In the genomic region with DNA sequence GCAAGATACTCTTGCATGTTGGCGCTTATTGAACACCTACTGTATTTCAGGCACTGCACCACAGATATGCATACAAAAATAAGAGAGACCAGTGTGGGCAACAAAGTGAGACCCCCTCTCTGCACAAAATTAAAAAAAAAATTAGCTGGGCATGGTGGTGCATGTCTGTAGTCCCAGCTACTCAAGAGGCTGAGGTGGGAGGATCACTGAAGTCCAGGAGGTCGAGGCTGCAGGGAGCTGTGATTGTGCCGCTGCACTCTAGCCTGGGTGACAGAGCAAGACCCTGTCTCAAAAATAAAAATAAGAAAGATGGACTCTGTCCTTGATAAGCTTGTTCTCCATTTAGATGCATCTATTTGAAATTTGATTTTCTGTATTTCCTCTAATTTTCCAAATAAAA, we compare ENCODE assay signal across 14 cellular contexts. TPM values are rescaled to one million over a fixed set of nuclear protein-coding genes. Genes with fewer than 3 reads are reported as not detected.
DNase-seq lines count a peak whose midpoint lies in the region; ATAC-seq and TF ChIP-seq lines count a peak whose summit lies in the region.
"Had no signal": no experiment of that assay in that cellular context is flagged by ENCODE, and none has a peak within 500 bp of the region (broad histone marks: within the 10 kb centered on the region; RNA-seq: fewer than 3 reads in every experiment).

No MANE protein-coding gene starts in this region.

- TF ChIP-seq CTCF in activated CD8-positive, alpha-beta T cell treated with anti-CD3 and anti-CD28 coated beads for 36 hours (IDR thresholded peaks at IDR 0.05), result no peak
- TF ChIP-seq CTCF in lower lobe of right lung (IDR thresholded peaks at IDR 0.05), result no peak
- no peak for TF ChIP-seq CTCF in uterus (IDR thresholded peaks at IDR 0.05)

- H3K36me3 ChIP-seq in lower lobe of right lung (peaks cover 2% of the 10 kb centered on the region), uterus (no peaks in the 10 kb centered on the region)

- POLR2A ChIA-PET in activated CD8-positive, alpha-beta T cell treated with anti-CD3 and anti-CD28 coated beads for 36 hours (lab: Charles Lee), result interaction anchor here (0.6 to 1.9 kb wide), 5 partner anchors 16 to 70 kb away, joined by 3 to 10 read pairs (median 3); a partner anchor contains a TSS

- H3K27ac ChIP-seq in lower lobe of right lung (no peak overlapping the region), uterus (peak overlapping the region; percentile 70 to 82)

- H3K27ac Mint-ChIP-seq in activated naive CD4-positive, alpha-beta T cell treated with anti-CD3 and anti-CD28 coated beads, Interleukin-2, amount 10 ng/mL, durations not matched to agents 7 days and 5 days, result peak overlapping the region; percentile 91
- peak overlapping the region; percentile 91 for H3K27ac Mint-ChIP-seq in activated CD8-positive, alpha-beta T cell treated with anti-CD3 and anti-CD28 coated beads for 36 hours

- ATAC-seq in activated CD8-positive, alpha-beta T cell treated with anti-CD3 and anti-CD28 coated beads for 36 hours, result no peak
- ATAC-seq in lower lobe of right lung (no peak), GM19351 (IDR thresholded peaks at IDR 0.05; ENCODE audit: unreplicated experiment) (no peak), HG03280 (IDR thresholded peaks at IDR 0.05; ENCODE audit: unreplicated experiment) (no peak), GM18505 (IDR thresholded peaks at IDR 0.05; ENCODE audit: unreplicated experiment) (no peak)
- ATAC-seq: K562 had no signal

- peaks cover 35% of the 10 kb centered on the region for H3K4me1 ChIP-seq in lower lobe of right lung
- H3K4me1 ChIP-seq in uterus, result peaks cover 0 to 10% of the 10 kb centered on the region in 2 donors

- H3K27me3 Mint-ChIP-seq in activated naive CD4-positive, alpha-beta T cell treated with anti-CD3 and anti-CD28 coated beads, Interleukin-2, amount 10 ng/mL, durations not matched to agents 7 days and 5 days, result no peaks in the 10 kb centered on the region
- H3K27me3 Mint-ChIP-seq in activated CD8-positive, alpha-beta T cell treated with anti-CD3 and anti-CD28 coated beads for 36 hours, result no peaks in the 10 kb centered on the region

- H3K4me3 Mint-ChIP-seq in activated naive CD4-positive, alpha-beta T cell treated with anti-CD3 and anti-CD28 coated beads, Interleukin-2, amount 10 ng/mL, durations not matched to agents 7 days and 5 days, result peak overlapping the region; percentile 72
- peak overlapping the region; percentile 71 for H3K4me3 Mint-ChIP-seq in activated CD8-positive, alpha-beta T cell treated with anti-CD3 and anti-CD28 coated beads for 36 hours

- H3K9me3 Mint-ChIP-seq in activated naive CD4-positive, alpha-beta T cell treated with anti-CD3 and anti-CD28 coated beads, Interleukin-2, amount 10 ng/mL, durations not matched to agents 7 days and 5 days, result no peaks in the 10 kb centered on the region
- H3K9me3 Mint-ChIP-seq in activated CD8-positive, alpha-beta T cell treated with anti-CD3 and anti-CD28 coated beads for 36 hours, result no peaks in the 10 kb centered on the region

- H3K27me3 ChIP-seq in lower lobe of right lung (ENCODE audit: low read depth) (no peaks in the 10 kb centered on the region), uterus (no peaks in the 10 kb centered on the region)

- H3K4me1 Mint-ChIP-seq in activated naive CD4-positive, alpha-beta T cell treated with anti-CD3 and anti-CD28 coated beads, Interleukin-2, amount 10 ng/mL, durations not matched to agents 7 days and 5 days, result peaks cover 30% of the 10 kb centered on the region
- H3K4me1 Mint-ChIP-seq in activated CD8-positive, alpha-beta T cell treated with anti-CD3 and anti-CD28 coated beads for 36 hours (ENCODE audit: low read depth), result peaks cover 37% of the 10 kb centered on the region

- CTCF ChIA-PET in activated naive CD4-positive, alpha-beta T cell treated with anti-CD3 and anti-CD28 coated beads, Interleukin-2, amount 10 ng/mL, durations not matched to agents 7 days and 5 days (lab: Charles Lee), result interaction anchor here (0.9 to 2.3 kb wide), 2 partner anchors 45 to 84 kb away, joined by 3 to 15 read pairs; no protein-coding TSS in a partner anchor
- CTCF ChIA-PET in activated CD8-positive, alpha-beta T cell treated with anti-CD3 and anti-CD28 coated beads for 36 hours (lab: Charles Lee), result interaction anchor here (0.9 to 5.3 kb wide), 6 partner anchors 8 to 86 kb away, joined by 3 to 42 read pairs (median 4); a partner anchor contains a TSS

- intact Hi-C loops in activated CD8-positive, alpha-beta T cell treated with anti-CD3 and anti-CD28 coated beads for 36 hours (cut with micrococcal nuclease), result no loop called here
- intact Hi-C loops in lower lobe of right lung (cut with DNase I) (no loop called here), uterus (cut with DNase I; ENCODE audit: low total_unique reads) (no loop called here)

- no peak for DNase-seq in activated naive CD4-positive, alpha-beta T cell treated with anti-CD3 and anti-CD28 coated beads, Interleukin-2, amount 10 ng/mL, durations not matched to agents 7 days and 5 days
- no peak for DNase-seq in activated naive CD4-positive, alpha-beta T cell treated with Interleukin-2 at 50 U/mL for 16 hours
- DNase-seq in activated CD8-positive, alpha-beta T cell treated with anti-CD3 and anti-CD28 coated beads for 36 hours, result no peak
- no peak for DNase-seq in lower lobe of right lung
- no peak for DNase-seq in uterus
- DNase-seq: activated CD4-positive, alpha-beta T cell treated with anti-CD3 and anti-CD28 coated beads, Interleukin-2, amount 50 U/mL, for 1 hour; aorta; effector CD4-positive, alpha-beta T cell; NCI-H187; NCI-H774 had no signal

- H3K9me3 ChIP-seq in lower lobe of right lung (no peaks in the 10 kb centered on the region), uterus (no peaks in the 10 kb centered on the region)

- H3K36me3 Mint-ChIP-seq in activated naive CD4-positive, alpha-beta T cell treated with anti-CD3 and anti-CD28 coated beads, Interleukin-2, amount 10 ng/mL, durations not matched to agents 7 days and 5 days, result peaks cover 24% of the 10 kb centered on the region
- H3K36me3 Mint-ChIP-seq in activated CD8-positive, alpha-beta T cell treated with anti-CD3 and anti-CD28 coated beads for 36 hours (ENCODE audit: low read depth), result peaks cover 7% of the 10 kb centered on the region

- no peak for TF ChIP-seq POLR2A in uterus (IDR thresholded peaks at IDR 0.05)
- no peak for TF ChIP-seq POLR2A in GM18505 (IDR thresholded peaks at IDR 0.05; ENCODE audit: borderline replicate concordance, extremely low read depth, insufficient read depth, insufficient read length)

- H3K4me3 ChIP-seq in lower lobe of right lung (peak overlapping the region; percentile 40), uterus (no peak overlapping the region)
- H3K4me3 ChIP-seq: K562 had no signal

RNA-seq across cellular contexts. Expression of a gene that starts 20.8 kb away (rescaled TPM):
- total RNA-seq in activated CD8-positive, alpha-beta T cell treated with anti-CD3 and anti-CD28 coated beads for 36 hours, result 10 to 100 TPM; 37.1 to 44.4 TPM
- total RNA-seq in lower lobe of right lung, result 55.3 TPM
- 100 to 1,000 TPM in 2 of 4 donors, 10 to 100 TPM in 2; 39.4 to 130 (median 77.4) TPM for total RNA-seq in uterus
